8 cellular contexts compared by ENCODE assay signal in the genomic region with DNA sequence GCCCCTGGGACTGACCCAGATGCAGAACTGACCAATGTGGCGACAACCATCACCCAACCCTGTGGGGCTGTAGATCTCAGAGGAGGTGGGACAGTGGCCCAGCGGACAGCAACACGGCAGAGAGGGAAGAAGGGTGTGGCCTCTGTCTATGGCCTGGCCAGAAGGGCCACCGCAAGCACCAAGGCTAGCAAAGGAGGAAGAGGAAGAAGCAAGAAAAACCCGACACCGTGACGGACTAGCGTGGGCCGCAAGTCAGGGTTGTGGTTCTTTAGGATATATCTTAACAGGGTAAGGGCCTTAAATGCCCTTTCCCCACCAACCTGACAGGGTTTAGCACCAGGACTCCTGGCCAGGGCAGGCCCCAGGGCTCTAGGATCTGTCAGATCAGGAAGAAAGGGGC.
A peak's percentile ranks its signal among the peaks of the same experiment; 100 is the strongest.
DNase-seq lines count a peak whose midpoint lies in the region; ATAC-seq and TF ChIP-seq lines count a peak whose summit lies in the region.

No MANE protein-coding gene starts in this region.

- no peaks in the 10 kb centered on the region for H3K36me3 ChIP-seq in HUES6 (ENCODE audit: control insufficient read depth, insufficient read depth, low read length)
- H3K36me3 ChIP-seq in rectal smooth muscle tissue (ENCODE audit: control insufficient read depth, insufficient read depth, low read length): no peaks in the 10 kb centered on the region

- H3K27ac ChIP-seq in HUES6 (ENCODE audit: low read depth, low read length) (no peak overlapping the region), dorsolateral prefrontal cortex (peak overlapping the region in 54 of 59 donors; percentile 3 to 100 (median 62)), rectal smooth muscle tissue (ENCODE audit: low read depth, low read length) (peak overlapping the region; percentile 20)

- peak overlapping the region; percentile 13 for H3K9ac ChIP-seq in HUES6 (ENCODE audit: low read length)
- no peak overlapping the region for H3K9ac ChIP-seq in rectal smooth muscle tissue (ENCODE audit: low read length)

- no peak for TF ChIP-seq CTCF in dorsolateral prefrontal cortex (IDR thresholded peaks at IDR 0.05 in 54 of 56, conservative IDR thresholded peaks at IDR 0.05 in 2 of 56; ENCODE audit: low read depth in 1 of 56, partially characterized antibody in 56 of 56)

- ATAC-seq in GM18909 (IDR thresholded peaks at IDR 0.05; ENCODE audit: poor library complexity, unreplicated experiment): peak; percentile 49

- DNase-seq in dorsolateral prefrontal cortex (no peak), NCI-H526 (lab: John Stamatoyannopoulos, UW) (no peak), EL (no peak), NCI-H524 (lab: John Stamatoyannopoulos, UW) (no peak)
- no peak for DNase-seq in stimulated activated CD4-positive, alpha-beta T cell treated with anti-CD3 and anti-CD28 coated beads, Interleukin-4, amount 100 ng/mL, for 24 hours

- H3K27me3 ChIP-seq in HUES6 (ENCODE audit: control insufficient read depth, insufficient read depth, low read length): peaks cover 16% of the 10 kb centered on the region; the same call in 1 of the 2 replicates
- no peaks in the 10 kb centered on the region for H3K27me3 ChIP-seq in dorsolateral prefrontal cortex
- no peaks in the 10 kb centered on the region for H3K27me3 ChIP-seq in rectal smooth muscle tissue (ENCODE audit: control insufficient read depth, insufficient read depth, low read length)

- H3K4me3 ChIP-seq in HUES6 (ENCODE audit: low read depth, low read length) (no peak overlapping the region), dorsolateral prefrontal cortex (no peak overlapping the region), rectal smooth muscle tissue (ENCODE audit: low read length) (no peak overlapping the region)

- no peaks in the 10 kb centered on the region for H3K9me3 ChIP-seq in HUES6 (ENCODE audit: control insufficient read depth, insufficient read depth, low read depth, low read length)

- H3K4me1 ChIP-seq in HUES6 (ENCODE audit: control insufficient read depth, insufficient read depth, low read length): peaks cover 73% of the 10 kb centered on the region
- H3K4me1 ChIP-seq in rectal smooth muscle tissue (ENCODE audit: control insufficient read depth, insufficient read depth, low read length): peaks cover 24% of the 10 kb centered on the region

- intact Hi-C loops in dorsolateral prefrontal cortex (cut with DNase I): no loop called here
